Comparison of ENCODE assay signal across 32 cellular contexts in the genomic region with DNA sequence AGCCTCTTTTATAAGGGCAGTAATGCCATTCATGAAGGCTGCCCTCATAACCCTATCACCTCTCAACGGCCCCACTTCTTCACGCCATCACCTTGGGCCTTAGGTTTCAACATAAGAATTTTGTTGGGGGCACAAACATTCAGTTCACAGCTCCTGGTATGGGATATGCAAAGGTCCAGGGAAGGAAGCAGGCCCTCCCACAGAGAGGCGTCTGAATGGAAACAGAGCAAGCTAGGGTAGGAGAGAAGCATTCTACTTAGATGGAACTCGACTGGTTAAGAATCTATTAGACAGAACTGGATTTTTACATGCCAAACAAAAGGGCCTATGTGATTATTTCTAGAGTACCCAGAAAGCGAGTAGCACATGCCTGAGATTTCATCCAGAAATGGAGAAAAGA. TPM values are rescaled to one million over a fixed set of nuclear protein-coding genes. Genes with fewer than 3 reads are reported as not detected.
"Had no signal": no experiment of that assay in that cellular context is flagged by ENCODE, and none has a peak within 500 bp of the region (broad histone marks: within the 10 kb centered on the region; RNA-seq: fewer than 3 reads in every experiment).

No MANE protein-coding gene starts in this region.

- H3K4me1 ChIP-seq: gastrocnemius medialis, parathyroid adenoma, prostate gland, right atrium auricular region, stomach, thyroid gland, vagina had no signal

- H3K36me3 ChIP-seq: gastrocnemius medialis, left lung, neural progenitor cell, prostate gland, right atrium auricular region, stomach, thyroid gland, vagina had no signal

- H3K9me3 ChIP-seq: gastrocnemius medialis, left lung, prostate gland, right atrium auricular region, stomach, thyroid gland, vagina had no signal

- H3K4me1 Mint-ChIP-seq: nephron had no signal

- H3K79me2 ChIP-seq: parathyroid adenoma had no signal

- H3K4me3 ChIP-seq: dorsolateral prefrontal cortex, gastrocnemius medialis, left lung, neural progenitor cell, prostate gland, right atrium auricular region, smooth muscle cell, stomach, thyroid gland, vagina had no signal

- ATAC-seq: gastrocnemius medialis; left lung; naive thymus-derived CD4-positive, alpha-beta T cell; sciatic nerve had no signal

- H3K27ac Mint-ChIP-seq: naive thymus-derived CD4-positive, alpha-beta T cell; nephron; neural progenitor cell had no signal

- FAIRE-seq: kidney had no signal

- H3K27ac ChIP-seq: dorsolateral prefrontal cortex, gastrocnemius medialis, left lung, neural progenitor cell, parathyroid adenoma, prostate gland, right atrium auricular region, stomach, thyroid gland, vagina had no signal

- H3K9ac ChIP-seq: neural progenitor cell, parathyroid adenoma had no signal

- H3K4me3 Mint-ChIP-seq: naive thymus-derived CD4-positive, alpha-beta T cell; nephron; neural progenitor cell had no signal

- DNase-seq: cortex of kidney; dorsolateral prefrontal cortex; effector CD4-positive, alpha-beta T cell; foreskin fibroblast; gastrocnemius medialis; head of caudate nucleus; kidney; left lung; mesenchymal stem cell; midbrain; naive thymus-derived CD4-positive, alpha-beta T cell; stimulated activated CD4-positive, alpha-beta T cell treated with anti-CD3 and anti-CD28 coated beads, Interleukin-12 subunit alpha, Interleukin-12 subunit beta, amount 100 ng/mL, for 4 hours; stimulated activated CD4-positive, alpha-beta T cell treated with anti-CD3 and anti-CD28 coated beads, Interleukin-1b, Interleukin-23, amount 100 ng/mL, for 48 hours; stimulated activated CD4-positive, alpha-beta T cell treated with anti-CD3 and anti-CD28 coated beads, Interleukin-4, amount 100 ng/mL, for 1 hour; stimulated activated CD8-positive, alpha-beta memory T cell treated with anti-CD3 and anti-CD28 coated beads, Interleukin-4, amount 100 ng/mL, for 48 hours; stimulated activated naive CD4-positive, alpha-beta T cell treated with Interleukin-2 at 50 U/mL for 16 hours; stomach; thyroid gland; trophoblast cell had no signal

- H3K9me3 Mint-ChIP-seq: nephron, neural progenitor cell had no signal

- H2AFZ ChIP-seq: neural progenitor cell, parathyroid adenoma had no signal

- H3K27me3 ChIP-seq: left lung, neural progenitor cell, right atrium auricular region, stomach, thyroid gland, vagina had no signal

- H3K36me3 Mint-ChIP-seq: neural progenitor cell had no signal

- H3K4me2 ChIP-seq: neural progenitor cell, smooth muscle cell had no signal

RNA-seq across cellular contexts. Expression of gene PROKR1, which starts 42.8 kb away (rescaled TPM):
- total RNA-seq: glomerular endothelial cell; kidney; left lung; lung microvascular endothelial cell; mucosa of gallbladder; naive thymus-derived CD4-positive, alpha-beta T cell; osteoblast; right atrium auricular region; smooth muscle cell; stomach; thyroid gland; ureter; vagina had no signal
- polyA plus RNA-seq: naive thymus-derived CD4-positive, alpha-beta T cell; smooth muscle cell; stomach had no signal
